1 cellular context compared by ENCODE assay signal in genomic region chr3:197499427-197499826, GRCh38.
TF ChIP-seq lines count a peak whose summit lies in the region.

No MANE protein-coding gene starts in this region.

TF ChIP-seq in HepG2, 621 proteins besides CTCF, POLR2A, EP300 and RAD21 (continued from another document):
- TF ChIP-seq, protein P1, sequence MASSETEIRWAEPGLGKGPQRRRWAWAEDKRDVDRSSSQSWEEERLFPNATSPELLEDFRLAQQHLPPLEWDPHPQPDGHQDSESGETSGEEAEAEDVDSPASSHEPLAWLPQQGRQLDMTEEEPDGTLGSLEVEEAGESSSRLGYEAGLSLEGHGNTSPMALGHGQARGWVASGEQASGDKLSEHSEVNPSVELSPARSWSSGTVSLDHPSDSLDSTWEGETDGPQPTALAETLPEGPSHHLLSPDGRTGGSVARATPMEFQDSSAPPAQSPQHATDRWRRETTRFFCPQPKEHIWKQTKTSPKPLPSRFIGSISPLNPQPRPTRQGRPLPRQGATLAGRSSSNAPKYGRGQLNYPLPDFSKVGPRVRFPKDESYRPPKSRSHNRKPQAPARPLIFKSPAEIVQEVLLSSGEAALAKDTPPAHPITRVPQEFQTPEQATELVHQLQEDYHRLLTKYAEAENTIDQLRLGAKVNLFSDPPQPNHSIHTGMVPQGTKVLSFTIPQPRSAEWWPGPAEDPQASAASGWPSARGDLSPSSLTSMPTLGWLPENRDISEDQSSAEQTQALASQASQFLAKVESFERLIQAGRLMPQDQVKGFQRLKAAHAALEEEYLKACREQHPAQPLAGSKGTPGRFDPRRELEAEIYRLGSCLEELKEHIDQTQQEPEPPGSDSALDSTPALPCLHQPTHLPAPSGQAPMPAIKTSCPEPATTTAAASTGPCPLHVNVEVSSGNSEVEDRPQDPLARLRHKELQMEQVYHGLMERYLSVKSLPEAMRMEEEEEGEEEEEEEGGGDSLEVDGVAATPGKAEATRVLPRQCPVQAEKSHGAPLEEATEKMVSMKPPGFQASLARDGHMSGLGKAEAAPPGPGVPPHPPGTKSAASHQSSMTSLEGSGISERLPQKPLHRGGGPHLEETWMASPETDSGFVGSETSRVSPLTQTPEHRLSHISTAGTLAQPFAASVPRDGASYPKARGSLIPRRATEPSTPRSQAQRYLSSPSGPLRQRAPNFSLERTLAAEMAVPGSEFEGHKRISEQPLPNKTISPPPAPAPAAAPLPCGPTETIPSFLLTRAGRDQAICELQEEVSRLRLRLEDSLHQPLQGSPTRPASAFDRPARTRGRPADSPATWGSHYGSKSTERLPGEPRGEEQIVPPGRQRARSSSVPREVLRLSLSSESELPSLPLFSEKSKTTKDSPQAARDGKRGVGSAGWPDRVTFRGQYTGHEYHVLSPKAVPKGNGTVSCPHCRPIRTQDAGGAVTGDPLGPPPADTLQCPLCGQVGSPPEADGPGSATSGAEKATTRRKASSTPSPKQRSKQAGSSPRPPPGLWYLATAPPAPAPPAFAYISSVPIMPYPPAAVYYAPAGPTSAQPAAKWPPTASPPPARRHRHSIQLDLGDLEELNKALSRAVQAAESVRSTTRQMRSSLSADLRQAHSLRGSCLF (CRISPR knock-in tag; IDR thresholded peaks at IDR 0.05; ENCODE audit: borderline replicate concordance), result no peak
- TF ChIP-seq ZNF724P (CRISPR knock-in tag; IDR thresholded peaks at IDR 0.05; ENCODE audit: borderline replicate concordance) (no peak), FOSL1 (CRISPR knock-in tag; IDR thresholded peaks at IDR 0.05; ENCODE audit: borderline replicate concordance) (no peak), SP1 (IDR thresholded peaks at IDR 0.05) (no peak), SP1 (CRISPR knock-in tag; IDR thresholded peaks at IDR 0.05) (no peak), SOX5 (CRISPR knock-in tag; IDR thresholded peaks at IDR 0.05; ENCODE audit: borderline replicate concordance) (peak; percentile 7; the same call in 1 of the 2 replicates), FOSL2 (CRISPR knock-in tag; IDR thresholded peaks at IDR 0.05) (peak; percentile 77), RARA (CRISPR knock-in tag; IDR thresholded peaks at IDR 0.05) (0 out of 2 replicates have a peak, but pooled peaks have one; percentile 7), SAP130 (CRISPR knock-in tag; IDR thresholded peaks at IDR 0.05; ENCODE audit: low read depth) (peak; percentile 35; the same call in 1 of the 2 replicates), ZMYM4 (CRISPR knock-in tag; IDR thresholded peaks at IDR 0.05) (no peak), ZNF496 (CRISPR knock-in tag; IDR thresholded peaks at IDR 0.05; ENCODE audit: insufficient replicate concordance) (no peak), NR2F2 (IDR thresholded peaks at IDR 0.05; ENCODE audit: borderline replicate concordance, low read depth) (no peak), ZNF501 (CRISPR knock-in tag; IDR thresholded peaks at IDR 0.05) (0 out of 2 replicates have a peak, but pooled peaks have one; percentile 25), ZNF253 (CRISPR knock-in tag; IDR thresholded peaks at IDR 0.05; ENCODE audit: borderline replicate concordance) (no peak), RBFOX2 (IDR thresholded peaks at IDR 0.05; ENCODE audit: low read depth, low read length) (no peak), ZNF639 (CRISPR knock-in tag; conservative IDR thresholded peaks at IDR 0.05) (no peak), NFE2L2 (IDR thresholded peaks at IDR 0.05; ENCODE audit: low read length) (peak; percentile 59), CHD4 (IDR thresholded peaks at IDR 0.05; ENCODE audit: borderline replicate concordance, low read length) (no peak), ZNF572 (CRISPR knock-in tag; IDR thresholded peaks at IDR 0.05) (no peak), TIGD3 (CRISPR knock-in tag; IDR thresholded peaks at IDR 0.05; ENCODE audit: borderline replicate concordance) (no peak), SATB2 (CRISPR knock-in tag; IDR thresholded peaks at IDR 0.05) (no peak), MAFF (IDR thresholded peaks at IDR 0.05; ENCODE audit: low read depth, low read length) (0 out of 2 replicates have a peak, but pooled peaks have one; percentile 10)
- TF ChIP-seq, protein P2, sequence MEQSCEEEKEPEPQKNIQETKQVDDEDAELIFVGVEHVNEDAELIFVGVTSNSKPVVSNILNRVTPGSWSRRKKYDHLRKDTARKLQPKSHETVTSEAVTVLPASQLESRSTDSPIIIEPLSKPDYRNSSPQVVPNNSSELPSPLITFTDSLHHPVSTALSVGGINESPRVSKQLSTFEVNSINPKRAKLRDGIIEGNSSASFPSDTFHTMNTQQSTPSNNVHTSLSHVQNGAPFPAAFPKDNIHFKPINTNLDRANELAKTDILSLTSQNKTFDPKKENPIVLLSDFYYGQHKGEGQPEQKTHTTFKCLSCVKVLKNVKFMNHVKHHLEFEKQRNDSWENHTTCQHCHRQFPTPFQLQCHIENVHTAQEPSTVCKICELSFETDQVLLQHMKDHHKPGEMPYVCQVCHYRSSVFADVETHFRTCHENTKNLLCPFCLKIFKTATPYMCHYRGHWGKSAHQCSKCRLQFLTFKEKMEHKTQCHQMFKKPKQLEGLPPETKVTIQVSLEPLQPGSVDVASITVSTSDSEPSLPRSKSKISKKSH (CRISPR knock-in tag; IDR thresholded peaks at IDR 0.05; ENCODE audit: borderline replicate concordance), result no peak
- TF ChIP-seq, protein P3, sequence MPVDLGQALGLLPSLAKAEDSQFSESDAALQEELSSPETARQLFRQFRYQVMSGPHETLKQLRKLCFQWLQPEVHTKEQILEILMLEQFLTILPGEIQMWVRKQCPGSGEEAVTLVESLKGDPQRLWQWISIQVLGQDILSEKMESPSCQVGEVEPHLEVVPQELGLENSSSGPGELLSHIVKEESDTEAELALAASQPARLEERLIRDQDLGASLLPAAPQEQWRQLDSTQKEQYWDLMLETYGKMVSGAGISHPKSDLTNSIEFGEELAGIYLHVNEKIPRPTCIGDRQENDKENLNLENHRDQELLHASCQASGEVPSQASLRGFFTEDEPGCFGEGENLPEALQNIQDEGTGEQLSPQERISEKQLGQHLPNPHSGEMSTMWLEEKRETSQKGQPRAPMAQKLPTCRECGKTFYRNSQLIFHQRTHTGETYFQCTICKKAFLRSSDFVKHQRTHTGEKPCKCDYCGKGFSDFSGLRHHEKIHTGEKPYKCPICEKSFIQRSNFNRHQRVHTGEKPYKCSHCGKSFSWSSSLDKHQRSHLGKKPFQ (CRISPR knock-in tag; IDR thresholded peaks at IDR 0.05; ENCODE audit: insufficient replicate concordance), result no peak
- TF ChIP-seq, protein P4, sequence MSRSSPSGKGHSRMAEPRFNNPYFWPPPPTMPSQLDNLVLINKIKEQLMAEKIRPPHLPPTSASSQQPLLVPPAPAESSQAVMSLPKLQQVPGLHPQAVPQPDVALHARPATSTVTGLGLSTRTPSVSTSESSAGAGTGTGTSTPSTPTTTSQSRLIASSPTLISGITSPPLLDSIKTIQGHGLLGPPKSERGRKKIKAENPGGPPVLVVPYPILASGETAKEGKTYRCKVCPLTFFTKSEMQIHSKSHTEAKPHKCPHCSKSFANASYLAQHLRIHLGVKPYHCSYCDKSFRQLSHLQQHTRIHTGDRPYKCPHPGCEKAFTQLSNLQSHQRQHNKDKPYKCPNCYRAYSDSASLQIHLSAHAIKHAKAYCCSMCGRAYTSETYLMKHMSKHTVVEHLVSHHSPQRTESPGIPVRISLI (CRISPR knock-in tag; IDR thresholded peaks at IDR 0.05; ENCODE audit: borderline replicate concordance), result peak; percentile 28; the same call in 1 of the 2 replicates
